Comparison of ENCODE assay signal across 9 cellular contexts in genomic region chr17:64442550-64442971, GRCh38. TPM values are rescaled to one million over a fixed set of nuclear protein-coding genes. Genes with fewer than 3 reads are reported as not detected.
DNase-seq lines count a peak whose midpoint lies in the region; ATAC-seq and TF ChIP-seq lines count a peak whose summit lies in the region.
"Had no signal": no experiment of that assay in that cellular context is flagged by ENCODE, and none has a peak within 500 bp of the region (broad histone marks: within the 10 kb centered on the region; RNA-seq: fewer than 3 reads in every experiment).

No MANE protein-coding gene starts in this region.

- peak; percentile 11 for DNase-seq in activated CD4-positive, alpha-beta T cell treated with anti-CD3 and anti-CD28 coated beads, Interleukin-2, amount 10 ng/mL, durations not matched to agents 7 days and 5 days
- DNase-seq in activated CD4-positive, alpha-beta T cell treated with anti-CD3 and anti-CD28 coated beads, Interleukin-2, amount 50 U/mL, for 48 hours, result no peak
- peak; percentile 46 for DNase-seq in UCSD-AML1 (lab: John Stamatoyannopoulos, UW; ENCODE audit: unreplicated experiment)
- DNase-seq in right atrium auricular region (ENCODE audit: low spot score), result no peak
- no peak for DNase-seq in stimulated activated naive CD8-positive, alpha-beta T cell treated with anti-CD3 and anti-CD28 coated beads, Interleukin-15, amount 100 ng/mL, for 72 hours
- DNase-seq in GOT3 (lab: John Stamatoyannopoulos, UW), result no peak
- no peak for DNase-seq in nucleus accumbens (lab: John Stamatoyannopoulos, UW)
- no peak for DNase-seq in globus pallidus (ENCODE audit: low spot score)
- DNase-seq: stimulated activated CD4-positive, alpha-beta T cell treated with anti-CD3 and anti-CD28 coated beads, Interleukin-2, amount 100 ng/mL, for 24 hours had no signal

- peaks cover 21% of the 10 kb centered on the region for H3K9me3 Mint-ChIP-seq in activated CD4-positive, alpha-beta T cell treated with anti-CD3 and anti-CD28 coated beads, Interleukin-2, amount 10 ng/mL, durations not matched to agents 7 days and 5 days
- peaks cover 25 to 26% of the 10 kb centered on the region in 2 donors for H3K9me3 Mint-ChIP-seq in stimulated activated naive CD8-positive, alpha-beta T cell treated with anti-CD3 and anti-CD28 coated beads, Interleukin-15, amount 100 ng/mL, for 72 hours

- ATAC-seq in stimulated activated naive CD8-positive, alpha-beta T cell treated with anti-CD3 and anti-CD28 coated beads, Interleukin-15, amount 100 ng/mL, for 72 hours, result peak; percentile 48

- H3K36me3 ChIP-seq in right atrium auricular region, result no peaks in the 10 kb centered on the region

- H3K27ac Mint-ChIP-seq in activated CD4-positive, alpha-beta T cell treated with anti-CD3 and anti-CD28 coated beads, Interleukin-2, amount 10 ng/mL, durations not matched to agents 7 days and 5 days, result peak overlapping the region; percentile 90
- H3K27ac Mint-ChIP-seq in stimulated activated naive CD8-positive, alpha-beta T cell treated with anti-CD3 and anti-CD28 coated beads, Interleukin-15, amount 100 ng/mL, for 72 hours, result peak overlapping the region in 1 of 2 donors; percentile 85

- H3K27ac ChIP-seq in right atrium auricular region, result peak overlapping the region; percentile 31 to 46

- no peaks in the 10 kb centered on the region for H3K27me3 ChIP-seq in right atrium auricular region

- no peak overlapping the region for H3K4me3 ChIP-seq in right atrium auricular region

- H3K9me3 ChIP-seq in right atrium auricular region, result peaks cover 9 to 15% of the 10 kb centered on the region in 2 donors

- peaks cover 0 to 14% of the 10 kb centered on the region in 2 donors for H3K4me1 ChIP-seq in right atrium auricular region

- peak overlapping the region; percentile 60 for H3K4me3 Mint-ChIP-seq in activated CD4-positive, alpha-beta T cell treated with anti-CD3 and anti-CD28 coated beads, Interleukin-2, amount 10 ng/mL, durations not matched to agents 7 days and 5 days
- H3K4me3 Mint-ChIP-seq in stimulated activated naive CD8-positive, alpha-beta T cell treated with anti-CD3 and anti-CD28 coated beads, Interleukin-15, amount 100 ng/mL, for 72 hours, result peak overlapping the region; percentile 48 to 66

- CTCF ChIA-PET in activated CD4-positive, alpha-beta T cell treated with anti-CD3 and anti-CD28 coated beads, Interleukin-2, amount 10 ng/mL, durations not matched to agents 7 days and 5 days (lab: Charles Lee), result no interaction called here

- no peak for TF ChIP-seq CTCF in right atrium auricular region (IDR thresholded peaks at IDR 0.05)

- H3K4me1 Mint-ChIP-seq in activated CD4-positive, alpha-beta T cell treated with anti-CD3 and anti-CD28 coated beads, Interleukin-2, amount 10 ng/mL, durations not matched to agents 7 days and 5 days, result peaks cover 36% of the 10 kb centered on the region
- peaks cover 17% of the 10 kb centered on the region for H3K4me1 Mint-ChIP-seq in stimulated activated naive CD8-positive, alpha-beta T cell treated with anti-CD3 and anti-CD28 coated beads, Interleukin-15, amount 100 ng/mL, for 72 hours

- peaks cover 19% of the 10 kb centered on the region for H3K36me3 Mint-ChIP-seq in activated CD4-positive, alpha-beta T cell treated with anti-CD3 and anti-CD28 coated beads, Interleukin-2, amount 10 ng/mL, durations not matched to agents 7 days and 5 days (ENCODE audit: low read depth)

- POLR2A ChIA-PET in activated CD4-positive, alpha-beta T cell treated with anti-CD3 and anti-CD28 coated beads, Interleukin-2, amount 10 ng/mL, durations not matched to agents 7 days and 5 days (lab: Charles Lee), result no interaction called here

- H3K27me3 Mint-ChIP-seq in activated CD4-positive, alpha-beta T cell treated with anti-CD3 and anti-CD28 coated beads, Interleukin-2, amount 10 ng/mL, durations not matched to agents 7 days and 5 days, result no peaks in the 10 kb centered on the region
- H3K27me3 Mint-ChIP-seq in stimulated activated naive CD8-positive, alpha-beta T cell treated with anti-CD3 and anti-CD28 coated beads, Interleukin-15, amount 100 ng/mL, for 72 hours, result no peaks in the 10 kb centered on the region

RNA-seq across cellular contexts. Expression of gene MILR1, which starts 6.4 kb away (rescaled TPM):
- under 1 TPM in 1 of 2 experiments, not detected in 1; 0.27 TPM for total RNA-seq in activated CD4-positive, alpha-beta T cell treated with anti-CD3 and anti-CD28 coated beads, Interleukin-2, amount 10 ng/mL, durations not matched to agents 7 days and 5 days
- 1 to 10 TPM; 2.4 to 5.0 TPM for total RNA-seq in right atrium auricular region

RNA-seq across cellular contexts. Expression of gene PECAM1, which starts 51.9 kb away (rescaled TPM):
- 10 to 100 TPM; 18.7 to 19.0 TPM for total RNA-seq in activated CD4-positive, alpha-beta T cell treated with anti-CD3 and anti-CD28 coated beads, Interleukin-2, amount 10 ng/mL, durations not matched to agents 7 days and 5 days
- 100 to 1,000 TPM in 1 of 2 donors, 10 to 100 TPM in 1; 77.5 to 153 TPM for total RNA-seq in right atrium auricular region

RNA-seq across cellular contexts. Expression of gene POLG2, which starts 54.3 kb away (rescaled TPM):
- 10 to 100 TPM; 36.6 to 37.5 TPM for total RNA-seq in activated CD4-positive, alpha-beta T cell treated with anti-CD3 and anti-CD28 coated beads, Interleukin-2, amount 10 ng/mL, durations not matched to agents 7 days and 5 days
- total RNA-seq in right atrium auricular region, result 1 to 10 TPM; 2.7 to 3.3 TPM

Comparison
In these comparisons a context has a peak if more than half of its experiments do, and no peak if none do; other contexts are left out.
1. DNase-seq: peak in activated CD4-positive, alpha-beta T cell treated with anti-CD3 and anti-CD28 coated beads, Interleukin-2, amount 10 ng/mL, durations not matched to agents 7 days and 5 days (single experiment) and UCSD-AML1 (single experiment); none in activated CD4-positive, alpha-beta T cell treated with anti-CD3 and anti-CD28 coated beads, Interleukin-2, amount 50 U/mL, for 48 hours (0 of 2), right atrium auricular region (single experiment), stimulated activated naive CD8-positive, alpha-beta T cell treated with anti-CD3 and anti-CD28 coated beads, Interleukin-15, amount 100 ng/mL, for 72 hours (0 of 2), GOT3 (single experiment), nucleus accumbens (0 of 56) and globus pallidus (single experiment).
2. RNA of gene POLG2, which starts 54.3 kb away (total RNA-seq): 36.6 to 37.5 TPM in activated CD4-positive, alpha-beta T cell treated with anti-CD3 and anti-CD28 coated beads, Interleukin-2, amount 10 ng/mL, durations not matched to agents 7 days and 5 days; 2.7 to 3.3 TPM in right atrium auricular region; every median in the first group is over 4 times any median in the second.